Comparison of ENCODE assay signal across 8 cellular contexts in the genomic region with DNA sequence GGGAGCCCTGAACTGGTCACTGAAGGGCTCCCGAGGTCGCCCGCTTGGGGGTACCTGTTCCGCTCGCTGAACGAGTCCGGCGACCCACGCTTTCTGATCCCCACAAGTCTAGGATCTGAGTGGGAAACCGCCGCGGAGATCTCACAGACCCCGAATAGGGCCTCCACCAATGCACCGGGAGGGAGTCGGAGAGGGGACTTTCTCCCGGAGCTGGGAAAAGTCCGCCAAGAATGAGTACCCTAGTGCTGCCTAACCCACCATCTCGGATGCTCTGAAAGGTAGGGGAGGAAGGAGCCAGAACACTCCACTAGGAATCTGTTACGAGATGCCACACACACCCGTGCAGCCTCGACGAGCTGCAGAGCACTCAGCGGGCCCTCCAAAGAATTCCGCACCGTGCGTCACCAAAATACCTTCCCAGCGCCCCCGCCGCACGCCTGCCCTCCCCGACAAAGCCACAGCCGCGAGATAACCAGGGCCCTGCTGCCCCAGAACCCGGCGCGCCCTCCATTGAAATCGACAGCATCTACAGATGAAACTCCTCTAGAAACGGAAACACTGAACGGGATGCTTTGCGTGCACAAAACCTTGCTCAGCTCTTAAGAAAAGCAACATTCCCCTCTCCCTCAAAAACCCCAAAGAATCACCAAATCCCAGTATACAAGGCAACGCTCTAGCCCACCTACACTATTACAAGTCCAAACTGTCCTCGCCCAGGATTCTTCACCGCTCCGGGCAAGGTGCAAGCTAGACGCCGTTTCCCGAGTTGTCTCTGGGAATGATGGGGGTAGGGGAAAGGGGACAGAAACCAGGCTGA. TPM values are rescaled to one million over a fixed set of nuclear protein-coding genes. Genes with fewer than 3 reads are reported as not detected.
DNase-seq lines count a peak whose midpoint lies in the region; ATAC-seq and TF ChIP-seq lines count a peak whose summit lies in the region.

No MANE protein-coding gene starts in this region.

- H3K27me3 ChIP-seq in HUES64 (ENCODE audit: insufficient read depth, low read length): peaks cover 97% of the 10 kb centered on the region
- peaks cover 55% of the 10 kb centered on the region for H3K27me3 ChIP-seq in smooth muscle cell (ENCODE audit: low read depth)

- H3K4me2 ChIP-seq in smooth muscle cell: peak overlapping the region; percentile 82

- no peaks in the 10 kb centered on the region for H3F3A ChIP-seq in smooth muscle cell (ENCODE audit: low read depth)

- peak overlapping the region; percentile 50 for H2AFZ ChIP-seq in smooth muscle cell (ENCODE audit: low read depth)

- TF ChIP-seq CTCF in smooth muscle cell (IDR thresholded peaks at IDR 0.05; ENCODE audit: borderline replicate concordance, insufficient read depth, poor library complexity, severe bottlenecking): no peak

- DNase-seq in AG20443 (ENCODE audit: low spot score): peak; percentile 65
- peak; percentile 82 for DNase-seq in amniotic epithelial cell (ENCODE audit: low read depth)
- no peak for DNase-seq in smooth muscle cell (lab: John Stamatoyannopoulos, UW; ENCODE audit: unreplicated experiment)
- no peak for DNase-seq in NCI-H2196 (lab: John Stamatoyannopoulos, UW; ENCODE audit: unreplicated experiment)

- WGBS in HUES64: under 1% methylated on average over 47 of the region's 47 CpGs
- 2% methylated on average over 47 of the region's 47 CpGs for WGBS in smooth muscle cell (ENCODE audit: low lambda C conversion rate)

- H3K79me2 ChIP-seq in smooth muscle cell (ENCODE audit: low read depth): peaks cover 6% of the 10 kb centered on the region

- H4K20me1 ChIP-seq in smooth muscle cell (ENCODE audit: low read depth): peaks cover 36% of the 10 kb centered on the region

- H3K27ac ChIP-seq in HUES64 (ENCODE audit: low read depth, low read length): no peak overlapping the region
- peak overlapping the region; percentile 64 for H3K27ac ChIP-seq in smooth muscle cell (ENCODE audit: low read depth)

- ATAC-seq in GM21619 (IDR thresholded peaks at IDR 0.05; ENCODE audit: unreplicated experiment) (no peak), HG03039 (IDR thresholded peaks at IDR 0.05; ENCODE audit: unreplicated experiment) (no peak)

- H3K36me3 ChIP-seq in HUES64 (ENCODE audit: insufficient read depth, low read length): no peaks in the 10 kb centered on the region
- H3K36me3 ChIP-seq in smooth muscle cell (ENCODE audit: low read depth): no peaks in the 10 kb centered on the region

- H3K9ac ChIP-seq in HUES64 (ENCODE audit: low read depth, low read length) (peak overlapping the region; percentile 57; the same call in 1 of the 2 replicates), smooth muscle cell (ENCODE audit: low read depth) (peak overlapping the region; percentile 83)

- H3K4me1 ChIP-seq in HUES64 (ENCODE audit: insufficient read depth, low read length) (peaks cover 20% of the 10 kb centered on the region; the same call in 1 of the 2 replicates), smooth muscle cell (ENCODE audit: low read depth) (peaks cover 24% of the 10 kb centered on the region)

- H3K9me3 ChIP-seq in HUES64 (ENCODE audit: insufficient read depth, low read depth, low read length) (no peaks in the 10 kb centered on the region), iPS-18c (ENCODE audit: control insufficient read depth, insufficient read depth, low read length) (no peaks in the 10 kb centered on the region), smooth muscle cell (replicated peaks; ENCODE audit: low read depth) (no peaks in the 10 kb centered on the region)

- peak overlapping the region; percentile 69 for H3K4me3 ChIP-seq in HUES64 (ENCODE audit: low read length)
- H3K4me3 ChIP-seq in iPS-18c (ENCODE audit: insufficient read depth, low read depth, low read length): peak overlapping the region; percentile 72
- H3K4me3 ChIP-seq in smooth muscle cell: peak overlapping the region; percentile 66

RNA-seq across cellular contexts. Expression of gene COL12A1, which starts 0.7 kb away (rescaled TPM):
- polyA plus RNA-seq in HUES64 (2013, experiment 1 of 2): 1.5 TPM
- 2.2 TPM for polyA plus RNA-seq in HUES64 (2013, experiment 2 of 2)
- total RNA-seq in smooth muscle cell: 154 and 214 TPM in 2 replicates
- polyA plus RNA-seq in smooth muscle cell: 27.9 and 44.2 TPM in 2 replicates

RNA-seq across cellular contexts. Expression of gene COX7A2, which starts 38.4 kb away (rescaled TPM):
- polyA plus RNA-seq in HUES64 (2013, experiment 1 of 2): 230 TPM
- 208 TPM for polyA plus RNA-seq in HUES64 (2013, experiment 2 of 2)
- total RNA-seq in smooth muscle cell: 321 and 1,287 TPM in 2 replicates
- polyA plus RNA-seq in smooth muscle cell: 771 and 802 TPM in 2 replicates

Comparison
In these comparisons a context has a peak if more than half of its experiments do, and no peak if none do; other contexts are left out.
1. DNase-seq: peak in AG20443 (single experiment) and amniotic epithelial cell (single experiment); none in smooth muscle cell (single experiment) and NCI-H2196 (single experiment).
2. Peak in every context shown above with its lines, with median percentiles within 50 percentile points of each other: H3K4me3 ChIP-seq.